ENCODE assay signal across 8 cellular contexts in genomic region chr1:110963666-110964399, GRCh38. TPM values are rescaled to one million over a fixed set of nuclear protein-coding genes. Genes with fewer than 3 reads are reported as not detected.
DNase-seq lines count a peak whose midpoint lies in the region; ATAC-seq and TF ChIP-seq lines count a peak whose summit lies in the region.

LRIF1 (minus strand) TSS chr1:110963922; CDS start chr1:110963688, 234 bp downstream.

- no peaks in the 10 kb centered on the region for H3K4me1 ChIP-seq in mucosa of descending colon (ENCODE audit: low read depth)

- DNase-seq in DMS 273 treated with DMSO at 0.1 percent for 48 hours (lab: John Stamatoyannopoulos, UW), result peak; percentile 91
- DNase-seq in HuH-7 (ENCODE audit: low spot score), result peak; percentile 74
- DNase-seq in OCI-M1 (lab: John Stamatoyannopoulos, UW), result peak; percentile 100
- DNase-seq in activated T-cell treated with anti-CD3 and anti-CD28 coated beads for 4 hours, result peak; percentile 98
- peak; percentile 96 for DNase-seq in epithelial cell of prostate (ENCODE audit: low read depth, low spot score)
- DNase-seq in mucosa of descending colon, result peak; percentile 99 to 100 (median 100)
- peak; percentile 100 for DNase-seq in stimulated activated CD8-positive, alpha-beta memory T cell treated with anti-CD3 and anti-CD28 coated beads, Interleukin-4, amount 100 ng/mL, for 24 hours (ENCODE audit: low read depth)

- peak within 1 kb of the TSS; percentile 29 for H3K4me3 ChIP-seq in mucosa of descending colon

- peak; percentile 47 for TF ChIP-seq CTCF in mucosa of descending colon (IDR thresholded peaks at IDR 0.05)

- peaks cover 4% of the 10 kb centered on the region for H3K36me3 ChIP-seq in mucosa of descending colon (ENCODE audit: low read depth)

- intact Hi-C loops in mucosa of descending colon (cut with DNase I, micrococcal nuclease), result no loop called here

- H3K27ac ChIP-seq in epithelial cell of prostate, result peak within 1 kb of the TSS; percentile 98

- peaks cover 35% of the 10 kb centered on the region for H3K9me3 ChIP-seq in mucosa of descending colon

- ATAC-seq in GM21515 (IDR thresholded peaks at IDR 0.05; ENCODE audit: unreplicated experiment) (peak; percentile 97), mucosa of descending colon (peak; percentile 99)

RNA-seq across cellular contexts. Expression of gene LRIF1, which starts in this region (rescaled TPM):
- total RNA-seq in mucosa of descending colon, result 1 to 10 TPM; 8.2 to 8.7 (median 8.6) TPM

Comparison
In these comparisons a context has a peak if more than half of its experiments do, and no peak if none do; other contexts are left out.
1. Peak in every context shown above with its lines: DNase-seq, ATAC-seq, H3K4me3 ChIP-seq and H3K27ac ChIP-seq.